ENCODE assay signal across 19 cellular contexts in the genomic region with DNA sequence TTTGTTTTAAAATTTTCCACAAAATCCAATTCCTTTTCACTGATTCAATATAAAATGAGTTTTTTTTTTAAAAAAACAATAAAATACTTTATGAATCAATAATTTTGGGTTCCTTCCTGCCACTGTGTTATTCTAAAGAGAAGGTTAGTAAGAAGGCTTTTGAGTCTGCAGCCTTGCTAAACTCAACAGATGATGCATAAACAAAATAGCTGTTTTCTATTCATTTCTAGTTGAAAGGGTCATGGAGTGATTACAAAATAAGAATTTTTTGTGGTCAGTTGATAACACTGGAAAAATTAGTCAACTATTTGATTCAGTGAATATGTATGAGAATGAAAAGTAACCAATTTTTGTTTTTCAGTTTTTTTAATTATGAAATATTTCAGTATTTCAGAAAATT.
DNase-seq lines count a peak whose midpoint lies in the region; ATAC-seq and TF ChIP-seq lines count a peak whose summit lies in the region.
"Had no signal": no experiment of that assay in that cellular context is flagged by ENCODE, and none has a peak within 500 bp of the region (broad histone marks: within the 10 kb centered on the region; RNA-seq: fewer than 3 reads in every experiment).

No MANE protein-coding gene starts in this region.

- DNase-seq in GM03348 (ENCODE audit: low spot score) (peak; percentile 11), amniotic epithelial cell (ENCODE audit: low read depth) (peak; percentile 83), foreskin fibroblast (peak; percentile 18 to 52), mesenteric fat pad (ENCODE audit: low spot score) (no peak), tibial artery (no peak)
- DNase-seq in activated CD4-positive, alpha-beta T cell treated with anti-CD3 and anti-CD28 coated beads, Interleukin-2, amount 10 ng/mL, durations not matched to agents 24 days and 14 days, result no peak
- DNase-seq: ACHN; CD8-positive, alpha-beta memory T cell; DMS79 treated with DMSO at 0.1 percent for 48 hours; MV-4-11; NCI-H1417; NCI-H1930; NCI-H2171; NCI-H446; NCI-H69; SHP77 had no signal

- peaks cover 16% of the 10 kb centered on the region for H3K36me3 Mint-ChIP-seq in activated CD4-positive, alpha-beta T cell treated with anti-CD3 and anti-CD28 coated beads, Interleukin-2, amount 10 ng/mL, durations not matched to agents 24 days and 14 days (ENCODE audit: low read depth)

- H3K27ac Mint-ChIP-seq in activated CD4-positive, alpha-beta T cell treated with anti-CD3 and anti-CD28 coated beads, Interleukin-2, amount 10 ng/mL, durations not matched to agents 24 days and 14 days, result no peak overlapping the region
- H3K27ac Mint-ChIP-seq: B cell; CD8-positive, alpha-beta memory T cell had no signal

- H3K4me3 ChIP-seq in foreskin fibroblast (ENCODE audit: low read depth in 1 of 2, low read length in 2 of 2), result no peak overlapping the region
- H3K4me3 ChIP-seq in tibial artery, result no peak overlapping the region

- H3K9me3 Mint-ChIP-seq in activated CD4-positive, alpha-beta T cell treated with anti-CD3 and anti-CD28 coated beads, Interleukin-2, amount 10 ng/mL, durations not matched to agents 24 days and 14 days, result peaks cover 5% of the 10 kb centered on the region
- H3K9me3 Mint-ChIP-seq: CD8-positive, alpha-beta memory T cell had no signal

- no peak overlapping the region for H3K4me3 Mint-ChIP-seq in activated CD4-positive, alpha-beta T cell treated with anti-CD3 and anti-CD28 coated beads, Interleukin-2, amount 10 ng/mL, durations not matched to agents 24 days and 14 days
- H3K4me3 Mint-ChIP-seq: B cell; CD8-positive, alpha-beta memory T cell had no signal

- H3K27me3 Mint-ChIP-seq in activated CD4-positive, alpha-beta T cell treated with anti-CD3 and anti-CD28 coated beads, Interleukin-2, amount 10 ng/mL, durations not matched to agents 24 days and 14 days, result no peaks in the 10 kb centered on the region
- H3K27me3 Mint-ChIP-seq: B cell; CD8-positive, alpha-beta memory T cell had no signal

- H3K4me1 Mint-ChIP-seq in activated CD4-positive, alpha-beta T cell treated with anti-CD3 and anti-CD28 coated beads, Interleukin-2, amount 10 ng/mL, durations not matched to agents 24 days and 14 days, result no peaks in the 10 kb centered on the region
- H3K4me1 Mint-ChIP-seq: B cell had no signal

- ATAC-seq in GM21619 (IDR thresholded peaks at IDR 0.05; ENCODE audit: unreplicated experiment), result no peak
- ATAC-seq: SK-N-SH treated with all-trans-retinoic acid at 6 μM for 48 hours had no signal

- TF ChIP-seq CTCF in foreskin fibroblast (IDR thresholded peaks at IDR 0.05; ENCODE audit: low read depth, low read length), result no peak
- no peak for TF ChIP-seq CTCF in tibial artery (IDR thresholded peaks at IDR 0.05)

- intact Hi-C loops in activated CD4-positive, alpha-beta T cell treated with anti-CD3 and anti-CD28 coated beads, Interleukin-2, amount 10 ng/mL, durations not matched to agents 24 days and 14 days (cut with micrococcal nuclease), result no loop called here
- intact Hi-C loops in tibial artery (cut with DNase I; ENCODE audit: low total_unique reads), result no loop called here

- H3K27ac ChIP-seq in tibial artery, result no peak overlapping the region

- H3K9me3 ChIP-seq in tibial artery, result no peaks in the 10 kb centered on the region

- no peaks in the 10 kb centered on the region for H3K4me1 ChIP-seq in tibial artery

- peaks cover 0 to 4% (median 0%) of the 10 kb centered on the region in 3 donors for H3K36me3 ChIP-seq in tibial artery

- no peaks in the 10 kb centered on the region for H3K27me3 ChIP-seq in tibial artery

Comparison
In these comparisons a context has a peak if more than half of its experiments do, and no peak if none do; other contexts are left out.
1. DNase-seq: peak in GM03348 (single experiment), amniotic epithelial cell (single experiment) and foreskin fibroblast (2 of 2); none in activated CD4-positive, alpha-beta T cell treated with anti-CD3 and anti-CD28 coated beads, Interleukin-2, amount 10 ng/mL, durations not matched to agents 24 days and 14 days (single experiment), mesenteric fat pad (single experiment) and tibial artery (0 of 2).